ENCODE assay signal across 1 cellular context in genomic region chr4:120829113-120829831, GRCh38.
TF ChIP-seq lines count a peak whose summit lies in the region.

No MANE protein-coding gene starts in this region.

TF ChIP-seq in HepG2, 621 proteins besides CTCF, POLR2A, EP300 and RAD21 (continued from another document):
- TF ChIP-seq ZBTB49 (CRISPR knock-in tag; IDR thresholded peaks at IDR 0.05; ENCODE audit: borderline replicate concordance) (no peak), ZNF576 (CRISPR knock-in tag; IDR thresholded peaks at IDR 0.05) (no peak)
